Comparison of ENCODE assay signal across 8 cellular contexts in the genomic region with DNA sequence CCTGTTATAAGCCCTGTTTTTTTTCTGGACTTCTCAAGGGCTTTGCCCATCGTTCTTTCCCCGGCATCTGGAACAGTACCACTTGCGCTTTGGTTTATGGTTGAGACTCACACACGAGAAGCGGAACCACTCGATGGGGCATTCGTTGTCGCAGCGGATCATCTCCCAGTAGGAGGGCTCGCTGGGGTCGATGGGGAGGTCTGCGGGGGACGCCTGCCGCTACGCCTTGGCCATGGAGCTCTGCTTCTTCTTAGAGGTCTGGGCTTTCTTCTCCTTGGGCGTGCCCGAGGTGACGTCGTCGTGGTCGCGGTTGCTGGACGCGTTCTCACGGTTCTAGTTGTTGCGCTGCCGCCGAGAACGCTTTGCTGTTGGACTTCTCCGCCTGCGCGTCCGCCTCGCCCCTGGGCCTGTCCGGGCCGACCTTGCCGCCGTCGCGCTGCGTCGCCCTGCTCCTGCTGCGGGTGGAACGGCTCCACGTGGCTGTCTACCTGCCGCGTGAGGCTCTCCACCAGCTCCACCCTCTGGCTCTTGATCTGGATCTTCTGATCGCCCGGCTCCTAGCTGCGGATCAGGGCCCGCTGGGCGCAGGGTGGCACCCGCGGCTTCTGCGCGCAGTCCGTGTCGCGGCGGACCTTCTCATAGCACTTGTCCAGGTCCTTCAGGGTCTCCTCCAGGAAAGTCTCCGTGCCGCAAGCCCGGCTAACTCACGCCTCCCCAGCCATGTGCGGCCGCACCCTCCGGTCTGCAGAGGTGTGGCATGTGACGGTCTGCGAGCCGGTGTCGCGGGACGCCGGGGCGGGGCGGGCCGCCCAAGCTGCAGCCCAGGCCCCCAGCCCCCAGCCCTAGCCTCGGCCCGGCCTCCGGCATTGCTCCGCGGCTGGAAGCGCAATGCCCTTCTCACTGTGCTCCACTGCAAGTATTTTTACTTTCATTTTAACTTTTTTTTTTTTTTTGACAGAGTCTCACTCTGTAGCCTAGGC. TPM values are rescaled to one million over a fixed set of nuclear protein-coding genes. Genes with fewer than 3 reads are reported as not detected.
DNase-seq lines count a peak whose midpoint lies in the region; ATAC-seq and TF ChIP-seq lines count a peak whose summit lies in the region.

No MANE protein-coding gene starts in this region.

- DNase-seq in GM06990 (ENCODE audit: extremely low read depth, insufficient read length) (peak; percentile 61), neuronal stem cell (ENCODE audit: low spot score) (no peak), thoracic aorta (ENCODE audit: low spot score) (no peak), foreskin melanocyte (no peak)
- DNase-seq in activated CD4-positive, alpha-beta T cell treated with anti-CD3 and anti-CD28 coated beads, Interleukin-2, amount 50 U/mL, for 4 hours, result peak; percentile 17 to 40
- DNase-seq in NK-92 treated with Interleukin-12 subunit alpha and Interleukin-12 subunit beta, amount 100 ng/mL, for 24 hours (lab: John Stamatoyannopoulos, UW), result no peak

- ATAC-seq in HG03439 (IDR thresholded peaks at IDR 0.05; ENCODE audit: unreplicated experiment) (peak; percentile 48), thoracic aorta (ENCODE audit: insufficient number of reproducible peaks, low FRiP score, low read depth) (no peak)

- H2BK15ac ChIP-seq in neuronal stem cell (ENCODE audit: low read length), result peak overlapping the region; percentile 91

- H2AFZ ChIP-seq in neuronal stem cell (ENCODE audit: low read length), result no peak overlapping the region

- no peak overlapping the region for H4K8ac ChIP-seq in neuronal stem cell (ENCODE audit: low read depth, low read length)

- H3K79me1 ChIP-seq in neuronal stem cell (ENCODE audit: low read depth, low read length), result no peaks in the 10 kb centered on the region

- no peak overlapping the region for H3K4me2 ChIP-seq in neuronal stem cell (ENCODE audit: insufficient read depth, low read length, poor library complexity, severe bottlenecking)

- H3K14ac ChIP-seq in neuronal stem cell (ENCODE audit: low read length), result no peak overlapping the region

- TF ChIP-seq CTCF in GM06990 (IDR thresholded peaks at IDR 0.05; ENCODE audit: insufficient read depth, low read length, poor library complexity, severe bottlenecking), result no peak
- TF ChIP-seq CTCF in thoracic aorta (IDR thresholded peaks at IDR 0.05), result no peak

- H3K23ac ChIP-seq in neuronal stem cell (ENCODE audit: low read depth, low read length, poor library complexity), result peak overlapping the region; percentile 43

- no peaks in the 10 kb centered on the region for H3K36me3 ChIP-seq in GM06990 (ENCODE audit: control insufficient read depth, insufficient read depth, low read length)
- no peaks in the 10 kb centered on the region for H3K36me3 ChIP-seq in endocrine pancreas (ENCODE audit: control insufficient read depth, insufficient read depth, low read length)
- H3K36me3 ChIP-seq in neuronal stem cell (replicated peaks in 1 of 2; ENCODE audit: control insufficient read depth in 2 of 2, insufficient read depth in 2 of 2, low read length in 2 of 2), result no peaks in the 10 kb centered on the region
- H3K36me3 ChIP-seq in thoracic aorta, result no peaks in the 10 kb centered on the region

- no peak overlapping the region for H3K4ac ChIP-seq in neuronal stem cell (ENCODE audit: low read length)

- H3K27ac ChIP-seq in neuronal stem cell (replicated peaks; ENCODE audit: low read length) (no peak overlapping the region), thoracic aorta (no peak overlapping the region)

- H3K9ac ChIP-seq in endocrine pancreas (ENCODE audit: control insufficient read depth, insufficient read depth, low read length) (peak overlapping the region; percentile 21), neuronal stem cell (ENCODE audit: low read depth, low read length, poor library complexity) (peak overlapping the region; percentile 4)

- H4K91ac ChIP-seq in neuronal stem cell (ENCODE audit: low read depth, low read length, poor library complexity), result no peak overlapping the region

- no peaks in the 10 kb centered on the region for H3K9me3 ChIP-seq in endocrine pancreas (ENCODE audit: control insufficient read depth, low read length)
- no peaks in the 10 kb centered on the region for H3K9me3 ChIP-seq in neuronal stem cell (replicated peaks in 1 of 2; ENCODE audit: control insufficient read depth in 2 of 2, insufficient read depth in 1 of 2, low read depth in 1 of 2, low read length in 2 of 2)
- no peaks in the 10 kb centered on the region for H3K9me3 ChIP-seq in thoracic aorta

- peak overlapping the region; percentile 68 for H2AK5ac ChIP-seq in neuronal stem cell (ENCODE audit: low read depth, low read length)

- no peak overlapping the region for H2BK120ac ChIP-seq in neuronal stem cell (ENCODE audit: low read depth, low read length)

- H3K4me3 ChIP-seq in GM06990 (replicated peaks; ENCODE audit: low read depth, low read length) (no peak overlapping the region; the same call in 1 of the 2 replicates), endocrine pancreas (ENCODE audit: control insufficient read depth, insufficient read depth, low read length) (no peak overlapping the region), neuronal stem cell (ENCODE audit: low read length in 2 of 2) (no peak overlapping the region), thoracic aorta (peak overlapping the region; percentile 78)

- peak overlapping the region; percentile 64 for H3K18ac ChIP-seq in neuronal stem cell (ENCODE audit: low read length)

- no peak overlapping the region for H2BK12ac ChIP-seq in neuronal stem cell (ENCODE audit: low read length)

- H3K27me3 ChIP-seq in GM06990 (replicated peaks; ENCODE audit: control insufficient read depth, insufficient read depth, low read length) (no peaks in the 10 kb centered on the region), endocrine pancreas (ENCODE audit: control insufficient read depth, insufficient read depth, low read length) (no peaks in the 10 kb centered on the region), neuronal stem cell (ENCODE audit: control insufficient read depth in 3 of 3, insufficient read depth in 3 of 3, low read depth in 1 of 3, low read length in 3 of 3) (no peaks in the 10 kb centered on the region), thoracic aorta (replicated peaks; ENCODE audit: insufficient read depth) (no peaks in the 10 kb centered on the region)

- H2BK5ac ChIP-seq in neuronal stem cell (ENCODE audit: low read length), result no peak overlapping the region

- WGBS in neuronal stem cell (ENCODE audit: extremely low coverage in 2 of 2, insufficient read length in 2 of 2, insufficient replicate concordance in 1 of 2), 2 donors, result no CpG with 5 or more reads among the region's 83 CpGs

- H3K4me1 ChIP-seq in endocrine pancreas (ENCODE audit: control insufficient read depth, insufficient read depth, low read length) (no peaks in the 10 kb centered on the region), neuronal stem cell (ENCODE audit: control insufficient read depth in 2 of 2, insufficient read depth in 1 of 2, low read depth in 1 of 2, low read length in 2 of 2) (no peaks in the 10 kb centered on the region), thoracic aorta (ENCODE audit: control insufficient read depth in 1 of 2, low read depth in 2 of 2) (no peaks in the 10 kb centered on the region)

RNA-seq across cellular contexts. Expression of gene OGT, which starts 40.5 kb away (rescaled TPM):
- 80.0 TPM for polyA plus RNA-seq in neuronal stem cell (2013, experiment 1 of 2)
- 80.3 TPM for polyA plus RNA-seq in neuronal stem cell (2013, experiment 2 of 2)
- total RNA-seq in thoracic aorta, result 100 to 1,000 TPM; 196 to 258 TPM

Comparison
In these comparisons a context has a peak if more than half of its experiments do, and no peak if none do; other contexts are left out.
1. DNase-seq: peak in GM06990 (single experiment) and activated CD4-positive, alpha-beta T cell treated with anti-CD3 and anti-CD28 coated beads, Interleukin-2, amount 50 U/mL, for 4 hours (2 of 2); none in neuronal stem cell (single experiment), thoracic aorta (single experiment), foreskin melanocyte (single experiment) and NK-92 treated with Interleukin-12 subunit alpha and Interleukin-12 subunit beta, amount 100 ng/mL, for 24 hours (single experiment).